ENCODE assay signal across 9 cellular contexts in the genomic region with DNA sequence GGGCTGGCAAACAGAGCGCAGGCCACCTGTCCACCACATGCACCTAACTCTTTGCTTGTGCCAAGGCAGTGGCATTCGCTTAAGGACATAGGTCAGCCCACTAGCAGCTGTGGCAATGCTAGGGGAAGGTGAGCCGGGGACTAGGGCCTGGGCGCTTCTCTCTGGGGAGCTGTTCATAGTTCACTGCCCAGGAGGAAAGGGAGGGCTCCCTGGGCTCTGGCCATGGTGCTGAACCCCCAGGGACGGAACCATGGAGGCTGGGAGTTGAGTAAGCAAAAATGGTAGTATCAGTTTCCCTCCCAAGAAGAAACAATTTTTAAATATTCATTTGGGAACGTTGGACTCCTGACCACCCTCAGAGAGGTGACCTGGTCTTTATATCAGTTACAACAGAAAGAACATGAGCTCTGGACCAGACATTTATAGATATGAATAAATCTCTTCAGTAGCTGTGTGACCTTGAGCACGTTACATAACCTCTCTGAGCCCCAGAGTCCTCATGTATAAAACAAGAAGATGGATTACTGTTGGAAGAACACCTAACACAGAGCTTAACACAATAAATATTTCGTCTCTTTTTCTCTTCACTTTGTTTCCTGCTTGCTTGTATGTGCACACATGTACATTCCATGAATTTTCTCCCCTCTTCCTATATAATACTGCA.
DNase-seq lines count a peak whose midpoint lies in the region; ATAC-seq and TF ChIP-seq lines count a peak whose summit lies in the region.
"Had no signal": no experiment of that assay in that cellular context is flagged by ENCODE, and none has a peak within 500 bp of the region (broad histone marks: within the 10 kb centered on the region; RNA-seq: fewer than 3 reads in every experiment).

No MANE protein-coding gene starts in this region.

- no peak for ATAC-seq in HG03469 (IDR thresholded peaks at IDR 0.05; ENCODE audit: unreplicated experiment)

- DNase-seq in stimulated activated CD4-positive, alpha-beta T cell treated with anti-CD3 and anti-CD28 coated beads, Interleukin-4, amount 100 ng/mL, for 48 hours (ENCODE audit: low read depth in 2 of 2) = peak; percentile 4 to 7
- DNase-seq in stimulated activated CD4-positive, alpha-beta T cell treated with anti-CD3 and anti-CD28 coated beads, Interleukin-4, amount 100 ng/mL, for 1 hour = no peak
- DNase-seq in NB4 (ENCODE audit: low read depth) = peak; percentile 57
- peak; percentile 29 for DNase-seq in fibroblast of the aortic adventitia (ENCODE audit: low read depth)
- no peak for DNase-seq in NCI-H1417 (lab: John Stamatoyannopoulos, UW)
- no peak for DNase-seq in NCI-H2171 treated with DMSO at 0.1 percent for 48 hours (lab: John Stamatoyannopoulos, UW)
- no peak for DNase-seq in NCI-H2227 treated with DMSO at 0.1 percent for 48 hours (lab: John Stamatoyannopoulos, UW)
- DNase-seq: DMS79 had no signal

- TF ChIP-seq CTCF in NB4 (IDR thresholded peaks at IDR 0.05; ENCODE audit: low read depth, low read length) (no peak), fibroblast of the aortic adventitia (IDR thresholded peaks at IDR 0.05; ENCODE audit: insufficient read depth, low read length) (no peak)

- H3K4me3 ChIP-seq in NB4 (ENCODE audit: low read depth, low read length) (no peak overlapping the region), fibroblast of the aortic adventitia (ENCODE audit: low read depth, low read length) (no peak overlapping the region)

- no peak for TF ChIP-seq POLR2A in NB4 (IDR thresholded peaks at IDR 0.05; ENCODE audit: extremely low read depth, insufficient read length)

Comparison
In these comparisons a context has a peak if more than half of its experiments do, and no peak if none do; other contexts are left out.
1. DNase-seq: peak in stimulated activated CD4-positive, alpha-beta T cell treated with anti-CD3 and anti-CD28 coated beads, Interleukin-4, amount 100 ng/mL, for 48 hours (2 of 2), NB4 (single experiment) and fibroblast of the aortic adventitia (single experiment); none in stimulated activated CD4-positive, alpha-beta T cell treated with anti-CD3 and anti-CD28 coated beads, Interleukin-4, amount 100 ng/mL, for 1 hour (single experiment), NCI-H1417 (0 of 3), NCI-H2171 treated with DMSO at 0.1 percent for 48 hours (single experiment) and NCI-H2227 treated with DMSO at 0.1 percent for 48 hours (single experiment).